Comparison of ENCODE assay signal across 8 cellular contexts in the genomic region with DNA sequence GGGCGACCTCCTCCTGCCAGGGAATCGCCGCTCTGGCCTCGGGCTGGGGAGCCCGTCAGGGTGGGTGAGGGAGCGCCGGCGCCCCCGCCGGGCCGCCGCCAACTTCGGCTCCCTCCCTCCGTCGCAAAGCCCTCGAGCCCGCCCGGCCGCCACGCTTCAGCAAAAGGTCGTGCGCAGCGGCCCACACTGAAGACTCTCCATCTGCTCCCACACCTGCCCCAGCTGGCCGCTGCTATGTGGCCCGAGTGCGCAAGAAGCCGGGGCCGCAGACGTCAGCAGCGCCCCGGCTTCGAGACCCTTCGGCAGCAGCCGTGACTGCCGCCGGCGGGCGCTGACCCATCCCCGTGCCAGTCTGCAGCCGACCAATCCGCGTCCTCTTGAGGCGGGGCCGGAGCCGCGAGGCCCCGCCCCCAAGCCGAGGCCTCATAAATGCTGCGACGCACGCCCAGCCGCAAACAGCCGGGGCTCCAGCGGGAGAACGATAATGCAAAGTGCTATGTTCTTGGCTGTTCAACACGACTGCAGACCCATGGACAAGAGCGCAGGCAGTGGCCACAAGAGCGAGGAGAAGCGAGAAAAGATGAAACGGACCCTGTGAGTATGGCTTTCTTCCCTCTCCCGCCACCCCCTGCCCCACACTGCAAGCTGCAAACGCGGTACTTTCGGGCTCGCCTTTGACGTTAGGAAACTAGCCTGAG. TPM values are rescaled to one million over a fixed set of nuclear protein-coding genes. Genes with fewer than 3 reads are reported as not detected.
DNase-seq lines count a peak whose midpoint lies in the region; ATAC-seq and TF ChIP-seq lines count a peak whose summit lies in the region.

A gene with protein sequence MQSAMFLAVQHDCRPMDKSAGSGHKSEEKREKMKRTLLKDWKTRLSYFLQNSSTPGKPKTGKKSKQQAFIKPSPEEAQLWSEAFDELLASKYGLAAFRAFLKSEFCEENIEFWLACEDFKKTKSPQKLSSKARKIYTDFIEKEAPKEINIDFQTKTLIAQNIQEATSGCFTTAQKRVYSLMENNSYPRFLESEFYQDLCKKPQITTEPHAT (plus strand): TSS at position 452 of the 698 bp plus-strand sequence. CDS start 33 bp downstream, at position 485.

- H4K20me1 ChIP-seq in OCI-LY3 (ENCODE audit: insufficient read depth, low read length) = peaks cover 16% of the 10 kb centered on the region

- H3K36me3 ChIP-seq in HUES64 (ENCODE audit: insufficient read depth, low read length) = peaks cover 24% of the 10 kb centered on the region
- peaks cover 24% of the 10 kb centered on the region for H3K36me3 ChIP-seq in OCI-LY3 (replicated peaks; ENCODE audit: low read depth, low read length)
- H3K36me3 ChIP-seq in mucosa of rectum (ENCODE audit: control insufficient read depth in 2 of 2, insufficient read depth in 2 of 2, low read length in 2 of 2) = peaks cover 10 to 11% of the 10 kb centered on the region in 2 donors

- DNase-seq in DMS 273 (lab: John Stamatoyannopoulos, UW; ENCODE audit: unreplicated experiment) = peak; percentile 96
- peak; percentile 76 for DNase-seq in activated T-cell treated with anti-CD3 and anti-CD28 coated beads for 4 hours
- no peak for DNase-seq in epithelial cell of proximal tubule (ENCODE audit: low read depth)
- peak; percentile 63 to 74 for DNase-seq in stimulated activated CD8-positive, alpha-beta memory T cell treated with anti-CD3 and anti-CD28 coated beads, Interleukin-4, amount 100 ng/mL, for 4 hours (ENCODE audit: low read depth in 2 of 2, low spot score in 1 of 2)

- WGBS in HUES64 = under 1% methylated on average over 66 of the region's 66 CpGs

- peak; percentile 93 for ATAC-seq in GM21515 (IDR thresholded peaks at IDR 0.05; ENCODE audit: unreplicated experiment)

- peak within 1 kb of the TSS; percentile 78 for H3K9ac ChIP-seq in HUES64 (ENCODE audit: low read depth, low read length)
- peak within 1 kb of the TSS; percentile 71 for H3K9ac ChIP-seq in OCI-LY3 (ENCODE audit: low read length)
- H3K9ac ChIP-seq in mucosa of rectum (ENCODE audit: low read depth in 1 of 2, low read length in 2 of 2) = peak within 1 kb of the TSS; percentile 82 to 93

- TF ChIP-seq CTCF in OCI-LY3 (IDR thresholded peaks at IDR 0.05; ENCODE audit: low read depth, low read length) (peak; percentile 32; the same call in 1 of the 2 replicates), epithelial cell of proximal tubule (conservative IDR thresholded peaks at IDR 0.05; ENCODE audit: low read depth, low read length) (peak; percentile 28)

- H3K27me3 ChIP-seq in HUES64 (ENCODE audit: insufficient read depth, low read length) = peaks cover 13% of the 10 kb centered on the region; the same call in 1 of the 2 replicates
- no peaks in the 10 kb centered on the region for H3K27me3 ChIP-seq in OCI-LY3 (ENCODE audit: low read depth, low read length)
- peaks cover 0 to 2% of the 10 kb centered on the region in 2 donors for H3K27me3 ChIP-seq in mucosa of rectum (ENCODE audit: control insufficient read depth in 2 of 2, insufficient read depth in 2 of 2, low read length in 2 of 2)

- H3K27ac ChIP-seq in HUES64 (ENCODE audit: low read depth, low read length) (peak within 1 kb of the TSS; percentile 57), OCI-LY3 (ENCODE audit: low read length) (peak within 1 kb of the TSS; percentile 60), mucosa of rectum (ENCODE audit: low read depth in 2 of 2, low read length in 2 of 2) (peak within 1 kb of the TSS; percentile 83 to 88)

- peaks cover 8% of the 10 kb centered on the region; the same call in 1 of the 2 replicates for H3K79me2 ChIP-seq in OCI-LY3 (ENCODE audit: low read length)

- peaks cover 17% of the 10 kb centered on the region for H3K4me1 ChIP-seq in HUES64 (ENCODE audit: insufficient read depth, low read length)
- H3K4me1 ChIP-seq in OCI-LY3 (ENCODE audit: low read length) = peaks cover 30% of the 10 kb centered on the region
- peaks cover 13 to 17% of the 10 kb centered on the region in 2 donors for H3K4me1 ChIP-seq in mucosa of rectum (ENCODE audit: control insufficient read depth in 2 of 2, insufficient read depth in 2 of 2, low read length in 2 of 2)

- H3K9me3 ChIP-seq in HUES64 (ENCODE audit: insufficient read depth, low read depth, low read length) (no peaks in the 10 kb centered on the region), OCI-LY3 (ENCODE audit: insufficient read depth, low read length) (no peaks in the 10 kb centered on the region), mucosa of rectum (ENCODE audit: control insufficient read depth in 2 of 2, low read length in 2 of 2) (no peaks in the 10 kb centered on the region)

- peak within 1 kb of the TSS; percentile 75; the same call in 1 of the 2 replicates for H2AFZ ChIP-seq in OCI-LY3 (ENCODE audit: low read depth, low read length)

- H3K4me3 ChIP-seq in HUES64 (ENCODE audit: low read length) = peak within 1 kb of the TSS; percentile 87
- peak within 1 kb of the TSS; percentile 81 for H3K4me3 ChIP-seq in OCI-LY3 (ENCODE audit: low read length)
- peak within 1 kb of the TSS; percentile 94 for H3K4me3 ChIP-seq in epithelial cell of proximal tubule (ENCODE audit: low read depth, low read length)
- peak within 1 kb of the TSS; percentile 94 to 98 for H3K4me3 ChIP-seq in mucosa of rectum (ENCODE audit: low read length in 2 of 2)

- peak within 1 kb of the TSS; percentile 98 for H3K4me2 ChIP-seq in OCI-LY3 (ENCODE audit: low read length)

RNA-seq across cellular contexts. Expression of the gene that starts here (rescaled TPM):
- polyA plus RNA-seq in HUES64 (2013, experiment 1 of 2) = 13.2 TPM
- 15.9 TPM for polyA plus RNA-seq in HUES64 (2013, experiment 2 of 2)
- total RNA-seq in epithelial cell of proximal tubule = 6.3 and 7.5 TPM in 2 replicates
